18 cellular contexts compared by ENCODE assay signal in genomic region chr15:85037617-85038016, GRCh38.
"Had no signal": no experiment of that assay in that cellular context is flagged by ENCODE, and none has a peak within 500 bp of the region (broad histone marks: within the 10 kb centered on the region; RNA-seq: fewer than 3 reads in every experiment).

No MANE protein-coding gene starts in this region.

- H3K4me1 Mint-ChIP-seq: activated CD4-positive, alpha-beta T cell treated with anti-CD3 and anti-CD28 coated beads, Interleukin-2, amount 10 ng/mL, durations not matched to agents 7 days and 5 days had no signal

- H3K4me3 ChIP-seq: body of pancreas, left lung, pancreas, stomach, tibial artery had no signal

- H3K27me3 Mint-ChIP-seq: activated CD4-positive, alpha-beta T cell treated with anti-CD3 and anti-CD28 coated beads, Interleukin-2, amount 10 ng/mL, durations not matched to agents 7 days and 5 days had no signal

- ATAC-seq: body of pancreas, esophagus mucosa, left lung, pancreas had no signal

- H3K9me3 Mint-ChIP-seq: activated CD4-positive, alpha-beta T cell treated with anti-CD3 and anti-CD28 coated beads, Interleukin-2, amount 10 ng/mL, durations not matched to agents 7 days and 5 days; activated T-helper 2 cell treated with anti-CD3 and anti-CD28 coated beads, Interferon-gamma antibody, Interleukin-2, Interleukin-4, amounts not matched to agents 10 μg/mL and 5 μg/mL and 100 μg/mL, durations not matched to agents 14 hours and 24 hours and 36 hours had no signal

- DNase-seq: activated CD4-positive, alpha-beta T cell treated with anti-CD3 and anti-CD28 coated beads, Interleukin-2, amount 10 ng/mL, durations not matched to agents 7 days and 5 days; activated CD4-positive, CD25-positive, alpha-beta regulatory T cell; activated CD8-positive, alpha-beta memory T cell treated with anti-CD3 and anti-CD28 coated beads for 24 hours; activated naive CD4-positive, alpha-beta T cell treated with anti-CD3 and anti-CD28 coated beads, Interleukin-2, amount 50 U/mL, for 16 hours; body of pancreas; dermis blood vessel endothelial cell; foreskin fibroblast; head of caudate nucleus; islet precursor cell; left lung; pancreas; retina; stimulated activated CD4-positive, alpha-beta T cell treated with anti-CD3 and anti-CD28 coated beads, Interleukin-15, amount 100 ng/mL, for 24 hours; stimulated activated CD4-positive, alpha-beta T cell treated with anti-CD3 and anti-CD28 coated beads, Interleukin-4, amount 100 ng/mL, for 4 hours; stomach; tibial artery had no signal

- H3K27ac Mint-ChIP-seq: activated CD4-positive, alpha-beta T cell treated with anti-CD3 and anti-CD28 coated beads, Interleukin-2, amount 10 ng/mL, durations not matched to agents 7 days and 5 days; activated T-helper 2 cell treated with anti-CD3 and anti-CD28 coated beads, Interferon-gamma antibody, Interleukin-2, Interleukin-4, amounts not matched to agents 10 μg/mL and 5 μg/mL and 100 μg/mL, durations not matched to agents 14 hours and 24 hours and 36 hours had no signal

- H3K4me3 Mint-ChIP-seq: activated CD4-positive, alpha-beta T cell treated with anti-CD3 and anti-CD28 coated beads, Interleukin-2, amount 10 ng/mL, durations not matched to agents 7 days and 5 days had no signal
